In the genomic region with DNA sequence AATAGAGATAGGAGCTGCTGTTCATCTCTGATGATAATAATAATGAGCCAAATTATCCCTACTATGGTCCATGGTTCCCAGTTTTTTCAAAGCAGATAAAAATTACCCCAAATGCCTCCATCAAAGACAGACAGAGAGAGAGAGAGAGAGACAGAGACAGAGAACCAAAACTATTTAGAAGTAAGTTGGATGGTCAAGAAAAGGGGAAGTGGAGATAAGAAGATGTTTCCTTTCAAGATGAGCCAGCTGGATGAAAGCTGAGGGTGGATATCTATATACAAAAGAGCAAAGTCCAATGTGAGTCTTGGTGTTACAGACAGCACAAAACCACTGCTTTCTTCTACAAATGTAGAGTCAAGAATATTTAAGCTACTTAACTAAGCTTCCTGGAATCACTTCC, we compare ENCODE assay signal across 14 cellular contexts.
A peak's percentile ranks its signal among the peaks of the same experiment; 100 is the strongest.
DNase-seq lines count a peak whose midpoint lies in the region; ATAC-seq and TF ChIP-seq lines count a peak whose summit lies in the region.
"Had no signal": no experiment of that assay in that cellular context is flagged by ENCODE, and none has a peak within 500 bp of the region (broad histone marks: within the 10 kb centered on the region; RNA-seq: fewer than 3 reads in every experiment).

No MANE protein-coding gene starts in this region.

- 0 out of 2 replicates have a peak overlapping the region, but pooled peaks have one; percentile 17 for H2AFZ ChIP-seq in OCI-LY3 (ENCODE audit: low read depth, low read length)

- H3K27ac ChIP-seq in OCI-LY3 (ENCODE audit: low read length) (peak overlapping the region; percentile 66), RWPE1 (no peak overlapping the region)
- H3K27ac ChIP-seq: C4-2B, SK-N-MC had no signal

- peaks cover 21% of the 10 kb centered on the region for H3K4me1 ChIP-seq in OCI-LY3 (ENCODE audit: low read length)

- no peak for DNase-seq in RWPE1 (ENCODE audit: low spot score)
- no peak for DNase-seq in activated T-cell treated with anti-CD3 and anti-CD28 coated beads, Interleukin-2, amount 50 U/mL, for 4 hours
- DNase-seq in activated gamma-delta T cell treated with Interleukin-2 at 50 U/mL for 16 hours, result no peak
- no peak for DNase-seq in NCI-H748 treated with DMSO at 0.1 percent for 48 hours (lab: John Stamatoyannopoulos, UW)
- DNase-seq: activated CD4-positive, alpha-beta memory T cell treated with anti-CD3 and anti-CD28 coated beads, Interleukin-2, amount 10 ng/mL, durations not matched to agents 7 days and 5 days; effector CD4-positive, alpha-beta T cell; IMR-90; NCI-H2171 treated with DMSO at 0.1 percent for 48 hours had no signal

- ATAC-seq in GM18517 (IDR thresholded peaks at IDR 0.05; ENCODE audit: unreplicated experiment), result peak; percentile 97
- peak; percentile 95 for ATAC-seq in GM21423 (IDR thresholded peaks at IDR 0.05; ENCODE audit: unreplicated experiment)
- ATAC-seq in HG03060 (IDR thresholded peaks at IDR 0.05; ENCODE audit: low read depth, unreplicated experiment), result peak; percentile 95
- ATAC-seq in activated T-cell treated with anti-CD3 and anti-CD28 coated beads, Interleukin-2, amount 50 U/mL, for 4 hours, result no peak

- H3K9me3 ChIP-seq in OCI-LY3 (ENCODE audit: insufficient read depth, low read length), result no peaks in the 10 kb centered on the region; the same call in 1 of the 2 replicates

- no peaks in the 10 kb centered on the region for H3K36me3 Mint-ChIP-seq in activated T-cell treated with anti-CD3 and anti-CD28 coated beads, Interleukin-2, amount 50 U/mL, for 4 hours (ENCODE audit: insufficient read depth)

- H3K4me3 Mint-ChIP-seq in activated T-cell treated with anti-CD3 and anti-CD28 coated beads, Interleukin-2, amount 50 U/mL, for 4 hours, result no peak overlapping the region
- H3K4me3 Mint-ChIP-seq: activated CD4-positive, alpha-beta memory T cell treated with anti-CD3 and anti-CD28 coated beads, Interleukin-2, amount 10 ng/mL, durations not matched to agents 7 days and 5 days had no signal

- POLR2A ChIA-PET in RWPE1 (lab: Yijun Ruan, JAX; ENCODE audit: low non-redundant PET), result no interaction called here

- no peak for TF ChIP-seq CTCF in OCI-LY3 (IDR thresholded peaks at IDR 0.05; ENCODE audit: low read depth, low read length)
- TF ChIP-seq CTCF in RWPE1 (conservative IDR thresholded peaks at IDR 0.05; ENCODE audit: low read depth), result no peak

- no peak overlapping the region; the same call in 1 of the 2 replicates for H3K9ac ChIP-seq in OCI-LY3 (ENCODE audit: low read length)

- H4K20me1 ChIP-seq in OCI-LY3 (ENCODE audit: insufficient read depth, low read length), result no peaks in the 10 kb centered on the region

- H3K27me3 ChIP-seq in OCI-LY3 (ENCODE audit: low read depth, low read length), result no peaks in the 10 kb centered on the region

- H3K79me2 ChIP-seq in OCI-LY3 (ENCODE audit: low read length), result no peaks in the 10 kb centered on the region

- CTCF ChIA-PET in RWPE1 (lab: Yijun Ruan, JAX), result no interaction called here

- H3K36me3 ChIP-seq in OCI-LY3 (replicated peaks; ENCODE audit: low read depth, low read length), result peaks cover 2% of the 10 kb centered on the region

- H3K4me2 ChIP-seq in OCI-LY3 (ENCODE audit: low read length), result peak overlapping the region; percentile 53

- no peaks in the 10 kb centered on the region for H3K4me1 Mint-ChIP-seq in activated T-cell treated with anti-CD3 and anti-CD28 coated beads, Interleukin-2, amount 50 U/mL, for 4 hours (ENCODE audit: low read depth)
- H3K4me1 Mint-ChIP-seq: activated CD4-positive, alpha-beta memory T cell treated with anti-CD3 and anti-CD28 coated beads, Interleukin-2, amount 10 ng/mL, durations not matched to agents 7 days and 5 days had no signal

- no peaks in the 10 kb centered on the region for H3K9me3 Mint-ChIP-seq in activated T-cell treated with anti-CD3 and anti-CD28 coated beads, Interleukin-2, amount 50 U/mL, for 4 hours
- H3K9me3 Mint-ChIP-seq: activated CD4-positive, alpha-beta memory T cell treated with anti-CD3 and anti-CD28 coated beads, Interleukin-2, amount 10 ng/mL, durations not matched to agents 7 days and 5 days had no signal

- peaks cover 2% of the 10 kb centered on the region for H3K27me3 Mint-ChIP-seq in activated T-cell treated with anti-CD3 and anti-CD28 coated beads, Interleukin-2, amount 50 U/mL, for 4 hours (ENCODE audit: low read depth)
- H3K27me3 Mint-ChIP-seq: activated CD4-positive, alpha-beta memory T cell treated with anti-CD3 and anti-CD28 coated beads, Interleukin-2, amount 10 ng/mL, durations not matched to agents 7 days and 5 days had no signal

- H3K4me3 ChIP-seq in OCI-LY3 (ENCODE audit: low read length), result peak overlapping the region; percentile 29; the same call in 1 of the 2 replicates
- H3K4me3 ChIP-seq: SK-N-MC had no signal

Comparison
In these comparisons a context has a peak if more than half of its experiments do, and no peak if none do; other contexts are left out.
1. ATAC-seq: peak in GM18517 (single experiment), GM21423 (single experiment) and HG03060 (single experiment); none in activated T-cell treated with anti-CD3 and anti-CD28 coated beads, Interleukin-2, amount 50 U/mL, for 4 hours (0 of 2).